Comparison of ENCODE assay signal across 11 cellular contexts in the genomic region with DNA sequence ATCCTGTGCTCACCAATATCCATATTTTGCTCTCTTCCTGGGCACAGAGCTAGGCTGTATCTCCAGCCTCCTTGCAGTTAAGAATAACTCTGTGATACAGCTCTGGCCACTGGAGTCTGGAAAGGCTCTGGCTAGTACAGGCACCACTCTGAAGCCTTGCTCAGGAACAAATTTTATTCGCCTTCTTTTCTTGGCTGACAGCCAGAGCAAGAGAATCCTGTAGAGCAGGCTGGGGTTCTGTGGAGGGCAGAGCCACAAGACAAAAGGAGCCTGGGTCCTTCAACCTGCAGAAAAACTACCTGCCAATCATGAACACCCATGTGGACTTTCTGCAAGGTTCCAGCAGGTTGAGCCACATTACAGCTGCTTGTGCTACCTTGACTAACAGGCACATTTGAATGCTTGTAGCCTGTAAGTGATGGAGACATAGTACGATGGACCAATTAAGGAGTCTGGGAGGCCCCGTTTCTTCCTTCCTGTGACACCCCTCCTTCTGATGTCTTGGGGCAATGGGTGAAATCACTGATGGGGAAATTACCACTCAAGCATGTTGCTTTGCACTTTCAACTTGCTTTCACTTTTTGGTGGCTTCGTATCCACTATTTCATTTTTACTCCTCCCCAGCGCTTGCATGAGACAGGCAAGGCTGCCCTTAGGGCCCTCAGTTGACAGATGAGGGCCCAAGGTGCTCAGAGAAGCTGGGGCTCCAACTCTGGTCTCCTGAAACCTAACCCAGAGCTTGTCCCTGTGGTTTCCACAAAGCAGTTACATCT.
A peak's percentile ranks its signal among the peaks of the same experiment; 100 is the strongest.
DNase-seq lines count a peak whose midpoint lies in the region; ATAC-seq, FAIRE-seq and TF ChIP-seq lines count a peak whose summit lies in the region.
"Had no signal": no experiment of that assay in that cellular context is flagged by ENCODE, and none has a peak within 500 bp of the region (broad histone marks: within the 10 kb centered on the region; RNA-seq: fewer than 3 reads in every experiment).

No MANE protein-coding gene starts in this region.

- POLR2A ChIA-PET in HepG2 (lab: Yijun Ruan, JAX), result interaction anchor here (3.0 kb wide), 1 partner anchor 10 kb away, joined by 8 read pairs; no protein-coding TSS in a partner anchor

- 94% methylated on average over 3 of the region's 5 CpGs for WGBS in HepG2 (ENCODE audit: low lambda C conversion rate)

- H3K9ac ChIP-seq in HepG2 (ENCODE audit: insufficient read depth, low read depth, low read length), result no peak overlapping the region

- intact Hi-C loops in left ventricle myocardium superior (cut with micrococcal nuclease), result no loop called here
- intact Hi-C loops in dorsolateral prefrontal cortex (cut with DNase I), result no loop called here
- intact Hi-C loops in HepG2 (cut with micrococcal nuclease; ENCODE audit: unreplicated experiment), result no loop called here

- ATAC-seq in GM19395 (IDR thresholded peaks at IDR 0.05; ENCODE audit: unreplicated experiment) (peak; percentile 56), left ventricle myocardium superior (peak; percentile 91), HepG2 (no peak)

- no peaks in the 10 kb centered on the region for H3K27me3 ChIP-seq in dorsolateral prefrontal cortex
- H3K27me3 ChIP-seq in HepG2 (ENCODE audit: control insufficient read depth in 1 of 2, insufficient read depth in 2 of 2, low read length in 2 of 2), result no peaks in the 10 kb centered on the region

- H3K9me3 ChIP-seq in HepG2 (ENCODE audit: low read length), result no peaks in the 10 kb centered on the region

- H3K36me3 ChIP-seq in HepG2 (replicated peaks in 1 of 2; ENCODE audit: control insufficient read depth in 1 of 2, insufficient read depth in 2 of 2, low read length in 2 of 2), result peaks cover 0 to 1% of the 10 kb centered on the region in 2 experiments; a peak in 1 of 5 replicates

- TF ChIP-seq EP300 in HepG2 (IDR thresholded peaks at IDR 0.05; ENCODE audit: low read depth in 2 of 2, low read length in 2 of 2), result no peak
- TF ChIP-seq EP300 in HepG2 (CRISPR knock-in tag; IDR thresholded peaks at IDR 0.05; ENCODE audit: borderline replicate concordance), result no peak

- no peak for TF ChIP-seq POLR2A in HepG2 (IDR thresholded peaks at IDR 0.05; ENCODE audit: insufficient read depth in 1 of 2, low read depth in 2 of 2, low read length in 2 of 2)

- DNase-seq in GM12864 (ENCODE audit: low read depth) (peak; percentile 55), NAMALWA (ENCODE audit: low spot score) (peak; percentile 58), left ventricle myocardium superior (no peak), dorsolateral prefrontal cortex (no peak), NCI-H2107 treated with DMSO at 0.1 percent for 48 hours (lab: John Stamatoyannopoulos, UW; ENCODE audit: unreplicated experiment) (no peak), HepG2 (ENCODE audit: low spot score) (no peak), SKM-1 (lab: John Stamatoyannopoulos, UW; ENCODE audit: unreplicated experiment) (no peak)
- DNase-seq: activated naive CD4-positive, alpha-beta T cell treated with anti-CD3 and anti-CD28 coated beads, Interleukin-2, amount 10 ng/mL, durations not matched to agents 7 days and 5 days had no signal

- in situ Hi-C loops in HepG2 (cut with HindIII; ENCODE audit: extremely low pct_ligation_motif_present, low pct_unique_long_range_greater_than_20kb), result no loop called here

- no peak for TF ChIP-seq RAD21 in HepG2 (CRISPR knock-in tag; IDR thresholded peaks at IDR 0.05)

- H4K20me1 ChIP-seq in HepG2 (ENCODE audit: insufficient read depth, low read length), result no peaks in the 10 kb centered on the region

- no peak overlapping the region for H3K4me2 ChIP-seq in HepG2 (ENCODE audit: low read depth, low read length)

- no peaks in the 10 kb centered on the region for H3K79me2 ChIP-seq in HepG2 (ENCODE audit: insufficient read depth, low read length)

- no peak for FAIRE-seq in HepG2 (lab: Jason Lieb, UNC)
- FAIRE-seq: frontal cortex had no signal

- CTCF ChIA-PET in HepG2 (lab: Yijun Ruan, JAX; ENCODE audit: low intra/inter-chr PET ratio, low total read pairs), result no interaction called here

- H3K27ac ChIP-seq in dorsolateral prefrontal cortex, result peak overlapping the region in 1 of 59 donors; percentile 0
- no peak overlapping the region for H3K27ac ChIP-seq in HepG2 (ENCODE audit: extremely low read length, insufficient read depth, low read length)

- peaks cover 39% of the 10 kb centered on the region for H3K4me1 ChIP-seq in HepG2 (ENCODE audit: insufficient read depth, low read length)

- TF ChIP-seq CTCF in GM12864 (IDR thresholded peaks at IDR 0.05; ENCODE audit: low read depth, low read length, missing control alignments) (no peak), dorsolateral prefrontal cortex (IDR thresholded peaks at IDR 0.05 in 54 of 56, conservative IDR thresholded peaks at IDR 0.05 in 2 of 56; ENCODE audit: low read depth in 1 of 56, partially characterized antibody in 56 of 56) (no peak), HepG2 (CRISPR knock-in tag; IDR thresholded peaks at IDR 0.05) (no peak)

- BruUV-seq in HepG2 (replicated peaks; lab: Mats Ljungman, UMichigan), result no TSS peak

- no peak overlapping the region for H2AFZ ChIP-seq in HepG2 (ENCODE audit: low read length)

- H3K4me3 ChIP-seq in GM12864 (ENCODE audit: low read depth, low read length) (no peak overlapping the region), dorsolateral prefrontal cortex (no peak overlapping the region), HepG2 (replicated peaks in 1 of 3; ENCODE audit: insufficient read depth in 1 of 3, low read depth in 2 of 3, low read length in 3 of 3) (no peak overlapping the region)
- H3K4me3 ChIP-seq: lung had no signal

TF ChIP-seq in HepG2, 621 proteins besides CTCF, POLR2A, EP300 and RAD21:
- TF ChIP-seq AHR (CRISPR knock-in tag; IDR thresholded peaks at IDR 0.05), result no peak
- no peak for TF ChIP-seq MXI1 (IDR thresholded peaks at IDR 0.05; ENCODE audit: borderline replicate concordance, low read depth, low read length)
- TF ChIP-seq PCBP1 (IDR thresholded peaks at IDR 0.05; ENCODE audit: borderline replicate concordance, low read depth, low read length), result no peak

Comparison
In these comparisons a context has a peak if more than half of its experiments do, and no peak if none do; other contexts are left out.
1. DNase-seq: peak in GM12864 (single experiment) and NAMALWA (single experiment); none in left ventricle myocardium superior (single experiment), dorsolateral prefrontal cortex (0 of 10), NCI-H2107 treated with DMSO at 0.1 percent for 48 hours (single experiment), HepG2 (single experiment) and SKM-1 (single experiment).